ENCODE assay signal across 16 cellular contexts in the genomic region with DNA sequence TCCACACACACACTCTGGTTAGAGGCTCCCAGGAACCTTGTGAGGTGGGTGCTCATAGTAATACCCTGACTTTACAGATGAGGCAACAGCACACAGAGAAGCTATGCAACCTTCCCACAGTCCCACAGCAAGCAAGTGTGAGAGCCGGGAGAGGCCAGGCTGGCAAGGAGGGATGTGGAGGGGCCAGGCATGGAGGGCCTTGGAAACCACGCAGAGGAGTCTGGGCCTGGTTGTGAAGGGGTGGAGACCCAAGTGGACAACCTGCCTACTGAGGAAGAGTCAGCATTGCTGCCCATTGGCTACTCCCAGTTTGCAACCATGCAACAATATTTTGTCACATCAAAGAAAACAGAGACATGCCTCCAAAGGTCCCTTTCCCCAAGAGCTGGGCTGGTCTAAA.
DNase-seq lines count a peak whose midpoint lies in the region; ATAC-seq and TF ChIP-seq lines count a peak whose summit lies in the region.
"Had no signal": no experiment of that assay in that cellular context is flagged by ENCODE, and none has a peak within 500 bp of the region (broad histone marks: within the 10 kb centered on the region; RNA-seq: fewer than 3 reads in every experiment).

No MANE protein-coding gene starts in this region.

- TF ChIP-seq CTCF in Loucy (conservative IDR thresholded peaks at IDR 0.05; ENCODE audit: low read length) (no peak), osteoblast (IDR thresholded peaks at IDR 0.05; ENCODE audit: extremely low read depth, low read depth, low read length) (no peak)

- H3K36me3 Mint-ChIP-seq in activated T-cell treated with anti-CD3 and anti-CD28 coated beads, Interleukin-2, amount 50 U/mL, for 24 hours (ENCODE audit: low read depth) = peaks cover 33% of the 10 kb centered on the region
- peaks cover 0 to 3% of the 10 kb centered on the region in 2 donors for H3K36me3 Mint-ChIP-seq in activated T-cell treated with anti-CD3 and anti-CD28 coated beads, Interleukin-2, amount 50 U/mL, for 72 hours (ENCODE audit: insufficient read depth in 2 of 2)
- peaks cover 10 to 34% (median 10%) of the 10 kb centered on the region in 3 donors for H3K36me3 Mint-ChIP-seq in immature natural killer cell

- H2AFZ ChIP-seq in Loucy (ENCODE audit: low read length) = no peak overlapping the region
- no peak overlapping the region for H2AFZ ChIP-seq in osteoblast (ENCODE audit: low read length)

- H3K36me3 ChIP-seq in Loucy (ENCODE audit: insufficient read depth, low read length) = peaks cover 81% of the 10 kb centered on the region; the same call in 1 of the 2 replicates
- no peaks in the 10 kb centered on the region for H3K36me3 ChIP-seq in osteoblast (ENCODE audit: insufficient read depth, low read length)

- H3K4me1 ChIP-seq in Loucy (ENCODE audit: insufficient read depth, low read length, poor library complexity, severe bottlenecking) (peaks cover 35% of the 10 kb centered on the region), osteoblast (ENCODE audit: insufficient read depth, low read length) (no peaks in the 10 kb centered on the region)
- H3K4me1 ChIP-seq: A549, psoas muscle had no signal

- peak overlapping the region; percentile 18 for H3K27ac Mint-ChIP-seq in activated T-cell treated with anti-CD3 and anti-CD28 coated beads, Interleukin-2, amount 50 U/mL, for 24 hours
- H3K27ac Mint-ChIP-seq in activated T-cell treated with anti-CD3 and anti-CD28 coated beads, Interleukin-2, amount 50 U/mL, for 72 hours = no peak overlapping the region
- H3K27ac Mint-ChIP-seq in immature natural killer cell = peak overlapping the region; percentile 7 to 80 (median 56)

- H3K9me3 Mint-ChIP-seq in activated T-cell treated with anti-CD3 and anti-CD28 coated beads, Interleukin-2, amount 50 U/mL, for 24 hours = no peaks in the 10 kb centered on the region
- H3K9me3 Mint-ChIP-seq in activated T-cell treated with anti-CD3 and anti-CD28 coated beads, Interleukin-2, amount 50 U/mL, for 72 hours = no peaks in the 10 kb centered on the region
- no peaks in the 10 kb centered on the region for H3K9me3 Mint-ChIP-seq in immature natural killer cell

- no peaks in the 10 kb centered on the region for H3F3A ChIP-seq in Loucy (ENCODE audit: low read depth)

- H3K27me3 Mint-ChIP-seq in activated T-cell treated with anti-CD3 and anti-CD28 coated beads, Interleukin-2, amount 50 U/mL, for 24 hours = no peaks in the 10 kb centered on the region
- H3K27me3 Mint-ChIP-seq in activated T-cell treated with anti-CD3 and anti-CD28 coated beads, Interleukin-2, amount 50 U/mL, for 72 hours (ENCODE audit: low read depth) = no peaks in the 10 kb centered on the region
- peaks cover 4 to 12% (median 11%) of the 10 kb centered on the region in 3 donors for H3K27me3 Mint-ChIP-seq in immature natural killer cell (ENCODE audit: low read depth in 3 of 3)

- no peaks in the 10 kb centered on the region for H3K27me3 ChIP-seq in Loucy (ENCODE audit: insufficient read depth, low read length, poor library complexity, severe bottlenecking)
- H3K27me3 ChIP-seq in osteoblast (ENCODE audit: insufficient read depth, low read length) = peaks cover 19% of the 10 kb centered on the region
- H3K27me3 ChIP-seq: body of pancreas had no signal

- no peaks in the 10 kb centered on the region for H3K9me3 ChIP-seq in Loucy (ENCODE audit: insufficient read depth, low read depth, low read length)
- H3K9me3 ChIP-seq in osteoblast (ENCODE audit: low read depth, low read length) = no peaks in the 10 kb centered on the region
- H3K9me3 ChIP-seq: A549, body of pancreas, psoas muscle had no signal

- peaks cover 59% of the 10 kb centered on the region for H3K4me1 Mint-ChIP-seq in activated T-cell treated with anti-CD3 and anti-CD28 coated beads, Interleukin-2, amount 50 U/mL, for 24 hours (ENCODE audit: low read depth)
- peaks cover 56% of the 10 kb centered on the region for H3K4me1 Mint-ChIP-seq in activated T-cell treated with anti-CD3 and anti-CD28 coated beads, Interleukin-2, amount 50 U/mL, for 72 hours (ENCODE audit: low read depth)
- H3K4me1 Mint-ChIP-seq in immature natural killer cell = peaks cover 60% of the 10 kb centered on the region in 2 donors

- no peaks in the 10 kb centered on the region for H4K20me1 ChIP-seq in Loucy (ENCODE audit: insufficient read depth, low read length, poor library complexity, severe bottlenecking)
- H4K20me1 ChIP-seq in osteoblast (ENCODE audit: insufficient read depth, low read length) = no peaks in the 10 kb centered on the region

- DNase-seq in activated T-cell treated with anti-CD3 and anti-CD28 coated beads, Interleukin-2, amount 50 U/mL, for 24 hours = no peak
- no peak for DNase-seq in activated T-cell treated with anti-CD3 and anti-CD28 coated beads, Interleukin-2, amount 50 U/mL, for 72 hours
- DNase-seq in immature natural killer cell = no peak
- peak; percentile 58 for DNase-seq in osteoblast (ENCODE audit: insufficient read length, low spot score, missing footprints)
- DNase-seq in amygdala (lab: John Stamatoyannopoulos, UW) = no peak
- DNase-seq: activated gamma-delta T cell; NCI-H1092; psoas muscle; stimulated activated CD4-positive, alpha-beta T cell treated with anti-CD3 and anti-CD28 coated beads, Interleukin-12 subunit alpha, Interleukin-12 subunit beta, amount 100 ng/mL, for 4 hours; stimulated activated naive CD4-positive, alpha-beta T cell treated with Interleukin-2 at 50 U/mL for 16 hours had no signal

- no peak overlapping the region for H3K27ac ChIP-seq in osteoblast (ENCODE audit: low read depth, low read length)
- H3K27ac ChIP-seq: A549, psoas muscle, VCaP had no signal

- no peak for ATAC-seq in activated T-cell treated with anti-CD3 and anti-CD28 coated beads, Interleukin-2, amount 50 U/mL, for 72 hours (replicated peaks in 1 of 2)
- ATAC-seq in HG03045 (IDR thresholded peaks at IDR 0.05; ENCODE audit: unreplicated experiment) (no peak), GM19452 (IDR thresholded peaks at IDR 0.05; ENCODE audit: unreplicated experiment) (no peak)
- ATAC-seq: A549, psoas muscle had no signal

- H3K9ac ChIP-seq in Loucy (ENCODE audit: low read depth, low read length, poor library complexity, severe bottlenecking) = peak overlapping the region; percentile 25

- H3K79me2 ChIP-seq in Loucy (ENCODE audit: insufficient read depth, low read length) = peaks cover 66% of the 10 kb centered on the region
- no peaks in the 10 kb centered on the region for H3K79me2 ChIP-seq in osteoblast (ENCODE audit: insufficient read depth, low read length)

- H3K4me3 ChIP-seq in Loucy (ENCODE audit: low read length, poor library complexity, severe bottlenecking) (no peak overlapping the region), osteoblast (ENCODE audit: insufficient read depth, low read length) (no peak overlapping the region)
- H3K4me3 ChIP-seq: A549, body of pancreas, psoas muscle had no signal

- no peak overlapping the region for H3K4me3 Mint-ChIP-seq in activated T-cell treated with anti-CD3 and anti-CD28 coated beads, Interleukin-2, amount 50 U/mL, for 24 hours
- H3K4me3 Mint-ChIP-seq in activated T-cell treated with anti-CD3 and anti-CD28 coated beads, Interleukin-2, amount 50 U/mL, for 72 hours = no peak overlapping the region
- no peak overlapping the region for H3K4me3 Mint-ChIP-seq in immature natural killer cell

- no peaks in the 10 kb centered on the region for H3K9me2 ChIP-seq in Loucy (replicated peaks; ENCODE audit: low read depth, low read length)

- peak overlapping the region; percentile 29 for H3K4me2 ChIP-seq in Loucy (ENCODE audit: low read depth, low read length, poor library complexity, severe bottlenecking)
- no peak overlapping the region for H3K4me2 ChIP-seq in osteoblast (ENCODE audit: insufficient read depth, low read length)
- H3K4me2 ChIP-seq: A549 had no signal
